27 cellular contexts compared by ENCODE assay signal in genomic region chr2:101258804-101259203, GRCh38.
"Had no signal": no experiment of that assay in that cellular context is flagged by ENCODE, and none has a peak within 500 bp of the region (broad histone marks: within the 10 kb centered on the region; RNA-seq: fewer than 3 reads in every experiment).

No MANE protein-coding gene starts in this region.

- DNase-seq: activated CD4-positive, alpha-beta memory T cell treated with anti-CD3 and anti-CD28 coated beads for 36 hours; activated CD4-positive, alpha-beta T cell treated with anti-CD3 and anti-CD28 coated beads, Interleukin-2, amount 10 ng/mL, durations not matched to agents 24 days and 14 days; activated CD4-positive, CD25-positive, alpha-beta regulatory T cell treated with anti-CD3 and anti-CD28 coated beads, Interleukin-2, amount 50 U/mL, for 72 hours; activated gamma-delta T cell; adrenal gland; caudate nucleus; cortex of kidney; effector memory CD8-positive, alpha-beta T cell; erythroblast; foreskin fibroblast; head of caudate nucleus; hippocampal formation; kidney; left colon; naive B cell; occipital lobe; stimulated activated naive CD8-positive, alpha-beta T cell treated with anti-CD3 and anti-CD28 coated beads, Interleukin-15, Interleukin-2, amounts not matched to agents 100 U/mL and 50 U/mL, for 24 hours; SW 1271; T-helper 2 cell; thyroid gland; upper lobe of right lung had no signal

- H3K36me3 ChIP-seq: neural progenitor cell had no signal

- H2AFZ ChIP-seq: neural progenitor cell had no signal

- H3K9me3 ChIP-seq: adrenal gland, right atrium auricular region, thyroid gland, upper lobe of right lung had no signal

- H3K27me3 ChIP-seq: adrenal gland, neural progenitor cell, right atrium auricular region, thyroid gland, upper lobe of right lung had no signal

- H3K27me3 Mint-ChIP-seq: activated CD4-positive, alpha-beta memory T cell treated with anti-CD3 and anti-CD28 coated beads for 36 hours; activated CD4-positive, alpha-beta T cell treated with anti-CD3 and anti-CD28 coated beads, Interleukin-2, amount 10 ng/mL, durations not matched to agents 24 days and 14 days; activated naive CD4-positive, alpha-beta T cell treated with anti-CD3 and anti-CD28 coated beads, Interleukin-2, amount 50 U/mL, for 24 hours; effector memory CD8-positive, alpha-beta T cell; naive B cell had no signal

- H3K4me3 ChIP-seq: adrenal gland, neural progenitor cell, right atrium auricular region, SK-N-MC, thyroid gland, upper lobe of right lung had no signal

- H3K27ac Mint-ChIP-seq: activated CD4-positive, alpha-beta memory T cell treated with anti-CD3 and anti-CD28 coated beads for 36 hours; activated naive CD4-positive, alpha-beta T cell treated with anti-CD3 and anti-CD28 coated beads, Interleukin-2, amount 50 U/mL, for 24 hours; activated T-helper 1 cell treated with anti-CD3 and anti-CD28 coated beads, Interleukin-12 subunit alpha, Interleukin-12 subunit beta, Interleukin-2, Interleukin-4 antibody, amounts not matched to agents 30 ng/mL and 10 ng/mL and 1 ng/mL, durations not matched to agents 14 hours and 24 hours and 36 hours; mesothelial cell of epicardium; naive B cell; neural progenitor cell had no signal

- H3K27ac ChIP-seq: adrenal gland, neural progenitor cell, right atrium auricular region, SK-N-MC, thyroid gland, upper lobe of right lung had no signal

- ATAC-seq: effector memory CD8-positive, alpha-beta T cell; left colon; stimulated activated naive CD8-positive, alpha-beta T cell treated with anti-CD3 and anti-CD28 coated beads, Interleukin-15, Interleukin-2, amounts not matched to agents 100 U/mL and 50 U/mL, for 24 hours; upper lobe of right lung had no signal

- H3K9me3 Mint-ChIP-seq: activated CD4-positive, alpha-beta memory T cell treated with anti-CD3 and anti-CD28 coated beads for 36 hours; activated CD4-positive, alpha-beta T cell treated with anti-CD3 and anti-CD28 coated beads, Interleukin-2, amount 10 ng/mL, durations not matched to agents 24 days and 14 days; activated naive CD4-positive, alpha-beta T cell treated with anti-CD3 and anti-CD28 coated beads, Interleukin-2, amount 50 U/mL, for 24 hours; activated T-helper 1 cell treated with anti-CD3 and anti-CD28 coated beads, Interleukin-12 subunit alpha, Interleukin-12 subunit beta, Interleukin-2, Interleukin-4 antibody, amounts not matched to agents 30 ng/mL and 10 ng/mL and 1 ng/mL, durations not matched to agents 14 hours and 24 hours and 36 hours; effector memory CD8-positive, alpha-beta T cell; naive B cell had no signal

- H3K4me2 ChIP-seq: neural progenitor cell had no signal

- H3K9ac ChIP-seq: neural progenitor cell had no signal

- H3K4me3 Mint-ChIP-seq: activated CD4-positive, alpha-beta memory T cell treated with anti-CD3 and anti-CD28 coated beads for 36 hours; activated CD4-positive, alpha-beta T cell treated with anti-CD3 and anti-CD28 coated beads, Interleukin-2, amount 10 ng/mL, durations not matched to agents 24 days and 14 days; activated naive CD4-positive, alpha-beta T cell treated with anti-CD3 and anti-CD28 coated beads, Interleukin-2, amount 50 U/mL, for 24 hours; activated T-helper 1 cell treated with anti-CD3 and anti-CD28 coated beads, Interleukin-12 subunit alpha, Interleukin-12 subunit beta, Interleukin-2, Interleukin-4 antibody, amounts not matched to agents 30 ng/mL and 10 ng/mL and 1 ng/mL, durations not matched to agents 14 hours and 24 hours and 36 hours; effector memory CD8-positive, alpha-beta T cell; mesothelial cell of epicardium; neural progenitor cell had no signal
